8 cellular contexts compared by ENCODE assay signal in the genomic region with DNA sequence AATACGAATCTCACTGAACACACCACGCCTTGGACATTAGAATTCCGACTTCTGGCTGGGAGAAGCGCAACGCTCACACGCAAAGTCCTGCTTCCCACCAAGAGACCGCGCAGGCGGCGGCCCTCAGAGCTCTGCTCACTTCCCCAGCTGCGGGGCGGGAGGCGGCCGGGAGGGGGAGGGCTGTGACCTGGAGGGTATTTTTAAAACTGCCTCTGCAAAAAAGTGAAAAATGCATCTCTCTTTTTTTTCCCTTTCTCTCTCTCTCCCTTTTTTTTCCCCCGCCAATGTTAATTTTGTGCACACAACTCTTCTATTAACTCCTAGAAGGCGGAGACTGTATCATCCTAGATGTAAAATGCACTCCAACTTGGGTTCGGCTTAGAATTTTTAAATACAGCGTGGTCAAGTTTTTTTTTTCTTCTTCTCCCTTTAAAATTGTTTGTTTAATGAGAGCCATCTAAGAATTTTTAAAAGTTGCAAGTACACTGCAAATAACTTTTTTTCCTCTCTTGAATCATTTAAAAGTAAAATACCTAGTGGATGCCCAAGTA.
DNase-seq lines count a peak whose midpoint lies in the region; ATAC-seq and TF ChIP-seq lines count a peak whose summit lies in the region.

No MANE protein-coding gene starts in this region.

- peaks cover 24 to 44% (median 33%) of the 10 kb centered on the region in 4 donors for H3K4me1 Mint-ChIP-seq in CD4-positive, CD25-positive, alpha-beta regulatory T cell
- peaks cover 30% of the 10 kb centered on the region for H3K4me1 Mint-ChIP-seq in activated CD4-positive, alpha-beta memory T cell treated with anti-CD3 and anti-CD28 coated beads for 36 hours (ENCODE audit: low read depth)

- peaks cover 4% of the 10 kb centered on the region for H3K36me3 Mint-ChIP-seq in CD4-positive, CD25-positive, alpha-beta regulatory T cell
- peaks cover 4% of the 10 kb centered on the region for H3K36me3 Mint-ChIP-seq in activated CD4-positive, alpha-beta memory T cell treated with anti-CD3 and anti-CD28 coated beads for 36 hours

- no peaks in the 10 kb centered on the region for H3K9me3 ChIP-seq in CD4-positive, CD25-positive, alpha-beta regulatory T cell (ENCODE audit: control insufficient read depth in 2 of 2, low read length in 2 of 2)

- no peak for DNase-seq in CD4-positive, CD25-positive, alpha-beta regulatory T cell
- no peak for DNase-seq in activated CD4-positive, alpha-beta memory T cell treated with anti-CD3 and anti-CD28 coated beads for 36 hours
- DNase-seq in Right ventricle myocardium inferior (ENCODE audit: missing footprints): no peak
- no peak for DNase-seq in amniotic stem cell (lab: John Stamatoyannopoulos, UW)
- DNase-seq in erythroblast (lab: John Stamatoyannopoulos, UW): no peak

- POLR2A ChIA-PET in activated CD4-positive, alpha-beta memory T cell treated with anti-CD3 and anti-CD28 coated beads for 36 hours (lab: Charles Lee): interaction anchor here (0.6 to 1.2 kb wide), 5 partner anchors 37 to 122 kb away, joined by 3 to 4 read pairs (median 3); a partner anchor contains a TSS

- H3K4me3 ChIP-seq in CD4-positive, CD25-positive, alpha-beta regulatory T cell (ENCODE audit: low read depth, low read length): peak overlapping the region; percentile 66
- peak overlapping the region; percentile 86 for H3K4me3 ChIP-seq in rectal smooth muscle tissue (ENCODE audit: low read length)

- H3K9ac ChIP-seq in rectal smooth muscle tissue (ENCODE audit: low read length): peak overlapping the region; percentile 2

- peak overlapping the region; percentile 82 for H3K27ac ChIP-seq in CD4-positive, CD25-positive, alpha-beta regulatory T cell (ENCODE audit: insufficient read depth, low read length, poor library complexity, severe bottlenecking)
- peak overlapping the region; percentile 54 for H3K27ac ChIP-seq in rectal smooth muscle tissue (ENCODE audit: low read depth, low read length)

- peaks cover 0 to 10% (median 0%) of the 10 kb centered on the region in 7 donors for H3K9me3 Mint-ChIP-seq in CD4-positive, CD25-positive, alpha-beta regulatory T cell
- peaks cover 12% of the 10 kb centered on the region for H3K9me3 Mint-ChIP-seq in activated CD4-positive, alpha-beta memory T cell treated with anti-CD3 and anti-CD28 coated beads for 36 hours

- peaks cover 21% of the 10 kb centered on the region for H3K4me1 ChIP-seq in CD4-positive, CD25-positive, alpha-beta regulatory T cell (ENCODE audit: control insufficient read depth, insufficient read depth, low read length, poor library complexity, severe bottlenecking)
- H3K4me1 ChIP-seq in rectal smooth muscle tissue (ENCODE audit: control insufficient read depth, insufficient read depth, low read length): peaks cover 14% of the 10 kb centered on the region

- no peaks in the 10 kb centered on the region for H3K36me3 ChIP-seq in CD4-positive, CD25-positive, alpha-beta regulatory T cell (ENCODE audit: control insufficient read depth, insufficient read depth, low read length)
- H3K36me3 ChIP-seq in rectal smooth muscle tissue (ENCODE audit: control insufficient read depth, insufficient read depth, low read length): no peaks in the 10 kb centered on the region

- intact Hi-C loops in activated CD4-positive, alpha-beta memory T cell treated with anti-CD3 and anti-CD28 coated beads for 36 hours (cut with micrococcal nuclease): loop anchor here (1.0 to 10.0 kb wide), 10 partner anchors 38 to 642 kb away; a partner anchor contains a TSS
- intact Hi-C loops in Right ventricle myocardium inferior (cut with DNase I): loop anchor here (1.0 to 5.0 kb wide), 4 partner anchors 65 to 539 kb away; a partner anchor contains a TSS

- H3K27ac Mint-ChIP-seq in CD4-positive, CD25-positive, alpha-beta regulatory T cell: peak overlapping the region; percentile 98 to 100 (median 99)
- peak overlapping the region; percentile 93 for H3K27ac Mint-ChIP-seq in activated CD4-positive, alpha-beta memory T cell treated with anti-CD3 and anti-CD28 coated beads for 36 hours

- CTCF ChIA-PET in activated CD4-positive, alpha-beta memory T cell treated with anti-CD3 and anti-CD28 coated beads for 36 hours (lab: Charles Lee): interaction anchor here (0.7 to 6.2 kb wide), 18 partner anchors 11 to 648 kb away, joined by 3 to 81 read pairs (median 4); a partner anchor contains a TSS

- no peaks in the 10 kb centered on the region for H3K27me3 ChIP-seq in CD4-positive, CD25-positive, alpha-beta regulatory T cell (ENCODE audit: control insufficient read depth, insufficient read depth, low read length)
- no peaks in the 10 kb centered on the region for H3K27me3 ChIP-seq in rectal smooth muscle tissue (ENCODE audit: control insufficient read depth, insufficient read depth, low read length)

- ATAC-seq in CD4-positive, CD25-positive, alpha-beta regulatory T cell (ENCODE audit: low read depth in 2 of 2): peak; percentile 20 to 32
- peak; percentile 47 for ATAC-seq in GM19372 (IDR thresholded peaks at IDR 0.05; ENCODE audit: low read depth, unreplicated experiment)
- ATAC-seq in HG03280 (IDR thresholded peaks at IDR 0.05; ENCODE audit: unreplicated experiment): peak; percentile 46
- peak; percentile 74 for ATAC-seq in Right ventricle myocardium inferior

- no peak for TF ChIP-seq POLR2A in erythroblast (IDR thresholded peaks at IDR 0.05; ENCODE audit: low read length)

- peaks cover 19% of the 10 kb centered on the region for H3K27me3 Mint-ChIP-seq in CD4-positive, CD25-positive, alpha-beta regulatory T cell
- H3K27me3 Mint-ChIP-seq in activated CD4-positive, alpha-beta memory T cell treated with anti-CD3 and anti-CD28 coated beads for 36 hours: peaks cover 2% of the 10 kb centered on the region

- H3K4me3 Mint-ChIP-seq in CD4-positive, CD25-positive, alpha-beta regulatory T cell: peak overlapping the region; percentile 93 to 100 (median 98)
- peak overlapping the region; percentile 85 for H3K4me3 Mint-ChIP-seq in activated CD4-positive, alpha-beta memory T cell treated with anti-CD3 and anti-CD28 coated beads for 36 hours
